ENCODE assay signal across 10 cellular contexts in the genomic region with DNA sequence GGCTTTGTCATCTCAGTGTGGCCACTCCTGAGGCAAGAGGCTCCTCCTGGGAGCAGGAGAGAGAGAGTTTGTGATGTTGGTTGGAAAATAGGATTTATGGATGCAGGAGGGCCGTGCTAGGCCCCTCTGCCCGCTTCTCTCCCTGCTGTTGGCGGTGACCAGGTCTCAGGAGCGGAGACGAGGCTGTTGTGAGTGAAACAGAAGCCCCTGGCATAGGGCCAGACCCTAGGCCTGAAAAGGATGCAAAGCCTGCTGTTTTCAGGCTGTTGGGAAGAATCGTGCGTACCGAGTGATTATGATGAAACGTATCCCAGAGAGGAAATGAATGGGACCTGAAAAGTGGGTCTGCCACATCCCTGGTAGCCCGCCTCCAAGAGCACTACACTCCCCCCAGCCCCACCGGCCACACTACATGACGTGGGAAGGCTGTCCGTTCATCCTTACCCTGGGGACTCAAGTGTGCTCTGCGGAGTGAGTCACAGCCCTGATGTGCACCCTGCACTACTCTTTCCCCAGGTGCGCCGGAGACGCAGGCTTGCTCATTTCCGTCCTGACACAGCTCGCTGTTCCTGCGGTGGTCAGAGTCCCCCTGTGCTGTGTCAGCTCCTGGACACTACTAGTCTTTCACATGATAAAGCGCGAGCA.
DNase-seq lines count a peak whose midpoint lies in the region; ATAC-seq and TF ChIP-seq lines count a peak whose summit lies in the region.
"Had no signal": no experiment of that assay in that cellular context is flagged by ENCODE, and none has a peak within 500 bp of the region (broad histone marks: within the 10 kb centered on the region; RNA-seq: fewer than 3 reads in every experiment).

No MANE protein-coding gene starts in this region.

- H3K36me3 Mint-ChIP-seq in GM23338 (ENCODE audit: low read depth), result peaks cover 10% of the 10 kb centered on the region
- no peaks in the 10 kb centered on the region for H3K36me3 Mint-ChIP-seq in neural crest cell (ENCODE audit: low read depth)

- H3F3A ChIP-seq in GM23338 (replicated peaks; ENCODE audit: low read depth), result 0 out of 2 replicates have a peak, but pooled peaks cover 3% of the 10 kb centered on the region

- TF ChIP-seq CTCF in GM13977 (IDR thresholded peaks at IDR 0.05; ENCODE audit: extremely low read depth, insufficient read depth, missing control alignments), result no peak
- TF ChIP-seq CTCF in GM23338 (conservative IDR thresholded peaks at IDR 0.05; ENCODE audit: low read depth in 2 of 2), result no peak
- no peak for TF ChIP-seq CTCF in neural crest cell (conservative IDR thresholded peaks at IDR 0.05)

- H3K4me3 Mint-ChIP-seq in GM23338, result no peak overlapping the region
- H3K4me3 Mint-ChIP-seq in neural crest cell, result no peak overlapping the region

- no peaks in the 10 kb centered on the region for H3K9me3 Mint-ChIP-seq in GM23338
- H3K9me3 Mint-ChIP-seq in neural crest cell, result no peaks in the 10 kb centered on the region

- H3K4me2 ChIP-seq in GM23338, result no peak overlapping the region

- no peaks in the 10 kb centered on the region for H4K20me1 ChIP-seq in GM23338 (replicated peaks; ENCODE audit: insufficient read depth)

- H3K27ac Mint-ChIP-seq in GM23338, result peak overlapping the region; percentile 85; the same call in 1 of the 2 replicates
- H3K27ac Mint-ChIP-seq in neural crest cell (ENCODE audit: unreplicated experiment), result peak overlapping the region; percentile 12

- H3K27me3 Mint-ChIP-seq in GM23338 (ENCODE audit: insufficient read depth, low read depth, poor library complexity) (peaks cover 5% of the 10 kb centered on the region), neural crest cell (ENCODE audit: low read depth) (no peaks in the 10 kb centered on the region)

- ATAC-seq in GM23338, result peak; percentile 34
- ATAC-seq in HG02938 (IDR thresholded peaks at IDR 0.05; ENCODE audit: unreplicated experiment), result no peak

- H3K36me3 ChIP-seq in GM23338 (ENCODE audit: insufficient read depth), result no peaks in the 10 kb centered on the region

- DNase-seq in GM13977 (ENCODE audit: low spot score) (peak; percentile 56), GM23338 (ENCODE audit: low spot score) (no peak), NCI-H69 (lab: John Stamatoyannopoulos, UW) (peak; percentile 82), neural crest cell (ENCODE audit: low read depth, low spot score) (no peak), activated gamma-delta T cell treated with Interleukin-2 at 50 U/mL for 16 hours (no peak), A172 (ENCODE audit: low spot score) (no peak)
- DNase-seq: effector CD4-positive, alpha-beta T cell; MG63; T-helper 2 cell had no signal

- no peak overlapping the region for H3K27ac ChIP-seq in GM23338 (ENCODE audit: low read depth)

- no peaks in the 10 kb centered on the region for H3K4me1 ChIP-seq in GM23338 (ENCODE audit: insufficient read depth)

- H3K4me1 Mint-ChIP-seq in GM23338 (peaks cover 19% of the 10 kb centered on the region; the same call in 2 of the 3 replicates), neural crest cell (peaks cover 10% of the 10 kb centered on the region)

- no peak overlapping the region for H3K4me3 ChIP-seq in GM23338
- H3K4me3 ChIP-seq: MG63 had no signal

- H3K9me2 ChIP-seq in GM23338 (ENCODE audit: insufficient read depth), result no peaks in the 10 kb centered on the region

- no peak overlapping the region for H2AFZ ChIP-seq in GM23338

- in situ Hi-C loops in GM13977 (cut with MboI; ENCODE audit: low pct_unique_long_range_greater_than_20kb, low sequenced_read_pairs, unreplicated experiment), result no loop called here

- H3K79me2 ChIP-seq in GM23338 (replicated peaks; ENCODE audit: insufficient read depth), result no peaks in the 10 kb centered on the region

- no peaks in the 10 kb centered on the region for H3K27me3 ChIP-seq in GM23338 (ENCODE audit: insufficient read depth)
- H3K27me3 ChIP-seq: MG63 had no signal

TF ChIP-seq in GM23338, 12 proteins besides CTCF, POLR2A, EP300 and RAD21:
- no peak for TF ChIP-seq POLR2AphosphoS5 (IDR thresholded peaks at IDR 0.05; ENCODE audit: low read depth)
- TF ChIP-seq EZH2phosphoT487 (IDR thresholded peaks at IDR 0.05; ENCODE audit: unreplicated experiment), result no peak
- no peak for TF ChIP-seq NANOG (IDR thresholded peaks at IDR 0.05; ENCODE audit: borderline replicate concordance)
- no peak for TF ChIP-seq EZH2 (IDR thresholded peaks at IDR 0.05; ENCODE audit: low read depth, unreplicated experiment)
- TF ChIP-seq, protein P1, sequence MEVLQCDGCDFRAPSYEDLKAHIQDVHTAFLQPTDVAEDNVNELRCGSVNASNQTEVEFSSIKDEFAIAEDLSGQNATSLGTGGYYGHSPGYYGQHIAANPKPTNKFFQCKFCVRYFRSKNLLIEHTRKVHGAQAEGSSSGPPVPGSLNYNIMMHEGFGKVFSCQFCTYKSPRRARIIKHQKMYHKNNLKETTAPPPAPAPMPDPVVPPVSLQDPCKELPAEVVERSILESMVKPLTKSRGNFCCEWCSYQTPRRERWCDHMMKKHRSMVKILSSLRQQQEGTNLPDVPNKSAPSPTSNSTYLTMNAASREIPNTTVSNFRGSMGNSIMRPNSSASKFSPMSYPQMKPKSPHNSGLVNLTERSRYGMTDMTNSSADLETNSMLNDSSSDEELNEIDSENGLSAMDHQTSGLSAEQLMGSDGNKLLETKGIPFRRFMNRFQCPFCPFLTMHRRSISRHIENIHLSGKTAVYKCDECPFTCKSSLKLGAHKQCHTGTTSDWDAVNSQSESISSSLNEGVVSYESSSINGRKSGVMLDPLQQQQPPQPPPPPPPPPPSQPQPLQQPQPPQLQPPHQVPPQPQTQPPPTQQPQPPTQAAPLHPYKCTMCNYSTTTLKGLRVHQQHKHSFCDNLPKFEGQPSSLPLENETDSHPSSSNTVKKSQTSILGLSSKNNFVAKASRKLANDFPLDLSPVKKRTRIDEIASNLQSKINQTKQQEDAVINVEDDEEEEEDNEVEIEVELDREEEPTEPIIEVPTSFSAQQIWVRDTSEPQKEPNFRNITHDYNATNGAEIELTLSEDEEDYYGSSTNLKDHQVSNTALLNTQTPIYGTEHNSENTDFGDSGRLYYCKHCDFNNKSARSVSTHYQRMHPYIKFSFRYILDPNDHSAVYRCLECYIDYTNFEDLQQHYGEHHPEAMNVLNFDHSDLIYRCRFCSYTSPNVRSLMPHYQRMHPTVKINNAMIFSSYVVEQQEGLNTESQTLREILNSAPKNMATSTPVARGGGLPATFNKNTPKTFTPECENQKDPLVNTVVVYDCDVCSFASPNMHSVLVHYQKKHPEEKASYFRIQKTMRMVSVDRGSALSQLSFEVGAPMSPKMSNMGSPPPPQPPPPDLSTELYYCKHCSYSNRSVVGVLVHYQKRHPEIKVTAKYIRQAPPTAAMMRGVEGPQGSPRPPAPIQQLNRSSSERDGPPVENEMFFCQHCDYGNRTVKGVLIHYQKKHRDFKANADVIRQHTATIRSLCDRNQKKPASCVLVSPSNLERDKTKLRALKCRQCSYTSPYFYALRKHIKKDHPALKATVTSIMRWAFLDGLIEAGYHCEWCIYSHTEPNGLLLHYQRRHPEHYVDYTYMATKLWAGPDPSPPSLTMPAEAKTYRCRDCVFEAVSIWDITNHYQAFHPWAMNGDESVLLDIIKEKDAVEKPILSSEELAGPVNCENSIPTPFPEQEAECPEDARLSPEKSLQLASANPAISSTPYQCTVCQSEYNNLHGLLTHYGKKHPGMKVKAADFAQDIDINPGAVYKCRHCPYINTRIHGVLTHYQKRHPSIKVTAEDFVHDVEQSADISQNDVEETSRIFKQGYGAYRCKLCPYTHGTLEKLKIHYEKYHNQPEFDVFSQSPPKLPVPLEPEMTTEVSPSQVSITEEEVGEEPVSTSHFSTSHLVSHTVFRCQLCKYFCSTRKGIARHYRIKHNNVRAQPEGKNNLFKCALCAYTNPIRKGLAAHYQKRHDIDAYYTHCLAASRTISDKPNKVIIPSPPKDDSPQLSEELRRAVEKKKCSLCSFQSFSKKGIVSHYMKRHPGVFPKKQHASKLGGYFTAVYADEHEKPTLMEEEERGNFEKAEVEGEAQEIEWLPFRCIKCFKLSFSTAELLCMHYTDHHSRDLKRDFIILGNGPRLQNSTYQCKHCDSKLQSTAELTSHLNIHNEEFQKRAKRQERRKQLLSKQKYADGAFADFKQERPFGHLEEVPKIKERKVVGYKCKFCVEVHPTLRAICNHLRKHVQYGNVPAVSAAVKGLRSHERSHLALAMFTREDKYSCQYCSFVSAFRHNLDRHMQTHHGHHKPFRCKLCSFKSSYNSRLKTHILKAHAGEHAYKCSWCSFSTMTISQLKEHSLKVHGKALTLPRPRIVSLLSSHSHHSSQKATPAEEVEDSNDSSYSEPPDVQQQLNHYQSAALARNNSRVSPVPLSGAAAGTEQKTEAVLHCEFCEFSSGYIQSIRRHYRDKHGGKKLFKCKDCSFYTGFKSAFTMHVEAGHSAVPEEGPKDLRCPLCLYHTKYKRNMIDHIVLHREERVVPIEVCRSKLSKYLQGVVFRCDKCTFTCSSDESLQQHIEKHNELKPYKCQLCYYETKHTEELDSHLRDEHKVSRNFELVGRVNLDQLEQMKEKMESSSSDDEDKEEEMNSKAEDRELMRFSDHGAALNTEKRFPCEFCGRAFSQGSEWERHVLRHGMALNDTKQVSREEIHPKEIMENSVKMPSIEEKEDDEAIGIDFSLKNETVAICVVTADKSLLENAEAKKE (CRISPR knock-in tag; IDR thresholded peaks at IDR 0.05), result no peak
- no peak for TF ChIP-seq JUNB (IDR thresholded peaks at IDR 0.05; ENCODE audit: unreplicated experiment)

Comparison
In these comparisons a context has a peak if more than half of its experiments do, and no peak if none do; other contexts are left out.
1. DNase-seq: peak in GM13977 (single experiment) and NCI-H69 (single experiment); none in GM23338 (single experiment), neural crest cell (single experiment), activated gamma-delta T cell treated with Interleukin-2 at 50 U/mL for 16 hours (single experiment) and A172 (single experiment).